8 cellular contexts compared by ENCODE assay signal in the genomic region with DNA sequence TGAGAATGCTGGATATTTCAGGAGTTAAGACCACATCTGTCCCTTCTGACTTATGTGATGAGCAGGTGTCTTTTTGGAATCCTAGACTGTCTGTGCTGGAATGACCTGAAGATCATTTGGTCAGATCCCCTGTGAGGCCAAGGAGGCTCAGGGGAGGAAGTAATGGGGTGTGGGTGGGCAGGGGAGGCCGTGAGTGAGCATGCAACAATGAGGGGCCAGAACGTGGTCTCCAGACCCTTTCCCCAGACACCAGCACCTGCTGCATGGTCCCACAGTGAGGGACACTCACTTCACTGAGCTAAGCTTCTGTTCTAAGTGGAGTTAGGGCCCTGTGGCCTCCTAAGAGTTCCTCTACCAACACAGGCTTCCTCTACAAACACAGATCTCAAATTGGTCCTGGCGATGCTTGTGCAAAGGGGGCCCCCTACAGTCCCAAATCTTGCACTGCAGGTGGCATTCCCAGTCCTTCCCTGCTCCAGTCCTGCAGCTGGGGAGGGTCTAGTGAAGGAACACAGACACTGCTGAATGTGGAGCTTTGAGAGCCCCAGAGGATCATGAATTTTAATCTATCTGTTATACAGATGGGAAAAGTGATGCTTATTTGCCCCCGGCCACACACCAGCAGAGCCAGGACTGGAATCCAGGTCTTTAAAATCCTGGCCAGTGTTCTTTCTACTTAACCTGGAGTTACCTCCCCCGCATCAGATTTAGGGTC. TPM values are rescaled to one million over a fixed set of nuclear protein-coding genes. Genes with fewer than 3 reads are reported as not detected.
DNase-seq lines count a peak whose midpoint lies in the region; ATAC-seq and TF ChIP-seq lines count a peak whose summit lies in the region.

No MANE protein-coding gene starts in this region.

- peak overlapping the region; percentile 58 for H4K91ac ChIP-seq in neuronal stem cell (ENCODE audit: low read depth, low read length, poor library complexity)

- H3K27me3 Mint-ChIP-seq in CD8-positive, alpha-beta T cell (ENCODE audit: low read depth) = peaks cover 13% of the 10 kb centered on the region
- H3K27me3 Mint-ChIP-seq in HFFc6 (ENCODE audit: insufficient read depth) = no peaks in the 10 kb centered on the region; the same call in none of the 2 replicates

- no peaks in the 10 kb centered on the region for H3K9me3 Mint-ChIP-seq in CD8-positive, alpha-beta T cell
- no peaks in the 10 kb centered on the region for H3K9me3 Mint-ChIP-seq in HFFc6

- H3K4me3 Mint-ChIP-seq in CD8-positive, alpha-beta T cell = no peak overlapping the region
- no peak overlapping the region for H3K4me3 Mint-ChIP-seq in HFFc6

- no CpG with 5 or more reads among the region's 5 CpGs for WGBS in neuronal stem cell (ENCODE audit: extremely low coverage in 2 of 2, insufficient read length in 2 of 2, insufficient replicate concordance in 1 of 2), 2 donors

- no peak overlapping the region for H3K9ac ChIP-seq in neuronal stem cell (ENCODE audit: low read depth, low read length, poor library complexity)

- H2BK12ac ChIP-seq in neuronal stem cell (ENCODE audit: low read length) = no peak overlapping the region

- H2AFZ ChIP-seq in neuronal stem cell (ENCODE audit: low read length) = peak overlapping the region; percentile 33

- H3K4me2 ChIP-seq in neuronal stem cell (ENCODE audit: insufficient read depth, low read length, poor library complexity, severe bottlenecking) = no peak overlapping the region

- H3K9me3 ChIP-seq in CD8-positive, alpha-beta T cell (ENCODE audit: low read length) = no peaks in the 10 kb centered on the region
- H3K9me3 ChIP-seq in neuronal stem cell (replicated peaks in 1 of 2; ENCODE audit: control insufficient read depth in 2 of 2, insufficient read depth in 1 of 2, low read depth in 1 of 2, low read length in 2 of 2) = no peaks in the 10 kb centered on the region

- no peaks in the 10 kb centered on the region for H3K36me3 Mint-ChIP-seq in CD8-positive, alpha-beta T cell
- H3K36me3 Mint-ChIP-seq in HFFc6 (ENCODE audit: low read depth) = no peaks in the 10 kb centered on the region

- DNase-seq in CD8-positive, alpha-beta T cell = peak in 2 of 7 experiments; percentile 43 to 47
- DNase-seq in HFFc6 = peak; percentile 66
- peak; percentile 89 for DNase-seq in NCI-H82 (lab: John Stamatoyannopoulos, UW)
- DNase-seq in activated T-cell treated with anti-CD3 and anti-CD28 coated beads for 48 hours (ENCODE audit: low read depth) = peak; percentile 47
- peak; percentile 80 for DNase-seq in fibroblast of the aortic adventitia (ENCODE audit: low read depth)
- DNase-seq in neuronal stem cell (ENCODE audit: low spot score) = peak; percentile 82
- DNase-seq in GM19240 (ENCODE audit: insufficient read length, low spot score) = no peak

- H2BK15ac ChIP-seq in neuronal stem cell (ENCODE audit: low read length) = peak overlapping the region; percentile 34

- H4K8ac ChIP-seq in neuronal stem cell (ENCODE audit: low read depth, low read length) = no peak overlapping the region

- no peaks in the 10 kb centered on the region for H3K27me3 ChIP-seq in CD8-positive, alpha-beta T cell (ENCODE audit: insufficient read depth, low read length)
- peaks cover 0 to 49% (median 0%) of the 10 kb centered on the region in 3 experiments for H3K27me3 ChIP-seq in neuronal stem cell (ENCODE audit: control insufficient read depth in 3 of 3, insufficient read depth in 3 of 3, low read depth in 1 of 3, low read length in 3 of 3)

- POLR2A ChIA-PET in CD8-positive, alpha-beta T cell (lab: Charles Lee) = interaction anchor here (1.7 kb wide), 1 partner anchor 18 kb away, joined by 4 read pairs; no protein-coding TSS in a partner anchor

- H2AK5ac ChIP-seq in neuronal stem cell (ENCODE audit: low read depth, low read length) = peak overlapping the region; percentile 88

- intact Hi-C loops in CD8-positive, alpha-beta T cell (cut with DNase I, micrococcal nuclease) = loop anchor here in 1 of 2 experiments (1.0 kb wide), 1 partner anchor 18 kb away; no protein-coding TSS in a partner anchor

- peak overlapping the region; percentile 9 for H2BK5ac ChIP-seq in neuronal stem cell (ENCODE audit: low read length)

- H3K4me1 ChIP-seq in CD8-positive, alpha-beta T cell (ENCODE audit: insufficient read depth, low read length) = peaks cover 8% of the 10 kb centered on the region
- peaks cover 30 to 48% of the 10 kb centered on the region in 2 donors for H3K4me1 ChIP-seq in neuronal stem cell (ENCODE audit: control insufficient read depth in 2 of 2, insufficient read depth in 1 of 2, low read depth in 1 of 2, low read length in 2 of 2)

- peaks cover 14% of the 10 kb centered on the region for H3K4me1 Mint-ChIP-seq in CD8-positive, alpha-beta T cell (ENCODE audit: low read depth)
- peaks cover 39% of the 10 kb centered on the region for H3K4me1 Mint-ChIP-seq in HFFc6 (ENCODE audit: low read depth)

- H3K4ac ChIP-seq in neuronal stem cell (ENCODE audit: low read length) = no peak overlapping the region

- H3K4me3 ChIP-seq in CD8-positive, alpha-beta T cell (ENCODE audit: low read depth, low read length) = no peak overlapping the region
- H3K4me3 ChIP-seq in fibroblast of the aortic adventitia (ENCODE audit: low read depth, low read length) (no peak overlapping the region), neuronal stem cell (ENCODE audit: low read length in 2 of 2) (no peak overlapping the region)

- no peak overlapping the region for H3K14ac ChIP-seq in neuronal stem cell (ENCODE audit: low read length)

- H3K18ac ChIP-seq in neuronal stem cell (ENCODE audit: low read length) = no peak overlapping the region

- peak overlapping the region; percentile 36 for H3K23ac ChIP-seq in neuronal stem cell (ENCODE audit: low read depth, low read length, poor library complexity)

- H3K79me1 ChIP-seq in neuronal stem cell (ENCODE audit: low read depth, low read length) = no peaks in the 10 kb centered on the region

- H3K27ac Mint-ChIP-seq in CD8-positive, alpha-beta T cell = no peak overlapping the region
- H3K27ac Mint-ChIP-seq in HFFc6 = peak overlapping the region; percentile 18; the same call in 1 of the 2 replicates

- peak; percentile 55 for TF ChIP-seq CTCF in CD8-positive, alpha-beta T cell (IDR thresholded peaks at IDR 0.05)
- TF ChIP-seq CTCF in HFFc6 (IDR thresholded peaks at IDR 0.05) = peak; percentile 92
- TF ChIP-seq CTCF in fibroblast of the aortic adventitia (IDR thresholded peaks at IDR 0.05; ENCODE audit: insufficient read depth, low read length) = peak; percentile 95

- H2BK120ac ChIP-seq in neuronal stem cell (ENCODE audit: low read depth, low read length) = no peak overlapping the region

- no peak overlapping the region for H3K27ac ChIP-seq in CD8-positive, alpha-beta T cell (ENCODE audit: low read depth, low read length)
- no peak overlapping the region for H3K27ac ChIP-seq in neuronal stem cell (replicated peaks; ENCODE audit: low read length)

- CTCF ChIA-PET in CD8-positive, alpha-beta T cell (lab: Charles Lee) = interaction anchor here (0.9 to 10.5 kb wide), 6 partner anchors 8 to 36 kb away, joined by 3 to 149 read pairs (median 14); a partner anchor contains a TSS

- ATAC-seq in CD8-positive, alpha-beta T cell = peak; percentile 73
- ATAC-seq in GM21526 (IDR thresholded peaks at IDR 0.05; ENCODE audit: low FRiP score, unreplicated experiment) = no peak

- no peaks in the 10 kb centered on the region for H3K36me3 ChIP-seq in CD8-positive, alpha-beta T cell (ENCODE audit: insufficient read depth, low read length)
- no peaks in the 10 kb centered on the region for H3K36me3 ChIP-seq in neuronal stem cell (replicated peaks in 1 of 2; ENCODE audit: control insufficient read depth in 2 of 2, insufficient read depth in 2 of 2, low read length in 2 of 2)

RNA-seq across cellular contexts. Expression of a gene that starts 7.4 kb away (rescaled TPM):
- total RNA-seq in CD8-positive, alpha-beta T cell = 1 to 10 TPM; 3.4 to 5.9 TPM
- total RNA-seq in HFFc6 (2021; fragmentation: NEBNext Ultra II Directional; extraction: Animal tissue kit (Norgen Biotek cat#: 25700)) = under 1 TPM; 0.32 to 0.71 (median 0.49) TPM
- 0.36 TPM in 1 of 2 replicates, not detected in the other for total RNA-seq in fibroblast of the aortic adventitia (ENCODE audit: low replicate concordance)
- polyA plus RNA-seq in neuronal stem cell (2013, experiment 1 of 2) = 4.2 TPM
- polyA plus RNA-seq in neuronal stem cell (2013, experiment 2 of 2) = 4.4 TPM

RNA-seq across cellular contexts. Expression of a gene that starts 27.6 kb away (rescaled TPM):
- total RNA-seq in CD8-positive, alpha-beta T cell = not detected
- not detected for total RNA-seq in HFFc6 (2021; fragmentation: NEBNext Ultra II Directional; extraction: Animal tissue kit (Norgen Biotek cat#: 25700))
- total RNA-seq in fibroblast of the aortic adventitia (ENCODE audit: low replicate concordance) = 0.08 TPM in 1 of 2 replicates, not detected in the other
- not detected for polyA plus RNA-seq in neuronal stem cell (2013, experiment 1 of 2)
- polyA plus RNA-seq in neuronal stem cell (2013, experiment 2 of 2) = not detected

RNA-seq across cellular contexts. Expression of a gene that starts 33.4 kb away (rescaled TPM):
- total RNA-seq in CD8-positive, alpha-beta T cell = not detected
- 10 to 100 TPM in 5 of 6 experiments, 1 to 10 TPM in 1; 8.2 to 16.1 (median 15.1) TPM for total RNA-seq in HFFc6 (2021; fragmentation: NEBNext Ultra II Directional; extraction: Animal tissue kit (Norgen Biotek cat#: 25700))
- 5.3 and 90.8 TPM in 2 replicates for total RNA-seq in fibroblast of the aortic adventitia (ENCODE audit: low replicate concordance)
- polyA plus RNA-seq in neuronal stem cell (2013, experiment 1 of 2) = 3.1 TPM
- 3.3 TPM for polyA plus RNA-seq in neuronal stem cell (2013, experiment 2 of 2)

RNA-seq across cellular contexts. Expression of a gene that starts 39.7 kb away (rescaled TPM):
- 10 to 100 TPM; 20.9 TPM for total RNA-seq in CD8-positive, alpha-beta T cell
- total RNA-seq in HFFc6 (2021; fragmentation: NEBNext Ultra II Directional; extraction: Animal tissue kit (Norgen Biotek cat#: 25700)) = 10 to 100 TPM; 48.6 to 63.5 (median 52.7) TPM
- total RNA-seq in fibroblast of the aortic adventitia (ENCODE audit: low replicate concordance) = 4.7 and 7.1 TPM in 2 replicates
- 79.3 TPM for polyA plus RNA-seq in neuronal stem cell (2013, experiment 1 of 2)
- polyA plus RNA-seq in neuronal stem cell (2013, experiment 2 of 2) = 79.8 TPM

RNA-seq across cellular contexts. Expression of a gene that starts 48.9 kb away (rescaled TPM):
- not detected for total RNA-seq in CD8-positive, alpha-beta T cell
- total RNA-seq in HFFc6 (2021; fragmentation: NEBNext Ultra II Directional; extraction: Animal tissue kit (Norgen Biotek cat#: 25700)) = 100 to 1,000 TPM; 705 to 934 (median 790) TPM
- total RNA-seq in fibroblast of the aortic adventitia (ENCODE audit: low replicate concordance) = 96.6 and 164 TPM in 2 replicates
- polyA plus RNA-seq in neuronal stem cell (2013, experiment 1 of 2) = 85.1 TPM
- 84.3 TPM for polyA plus RNA-seq in neuronal stem cell (2013, experiment 2 of 2)
